ENCODE assay signal across 4 cellular contexts in genomic region chr1:182005398-182005797, GRCh38. TPM values are rescaled to one million over a fixed set of nuclear protein-coding genes. Genes with fewer than 3 reads are reported as not detected.
"Had no signal": no experiment of that assay in that cellular context is flagged by ENCODE, and none has a peak within 500 bp of the region (broad histone marks: within the 10 kb centered on the region; RNA-seq: fewer than 3 reads in every experiment).

No MANE protein-coding gene starts in this region.

RNA-seq across cellular contexts. Expression of gene ZNF648, which starts 56.1 kb away (rescaled TPM):
- total RNA-seq: thoracic aorta, upper lobe of right lung, vagina had no signal
- polyA plus RNA-seq: urinary bladder had no signal
